7 cellular contexts compared by ENCODE assay signal in the genomic region with DNA sequence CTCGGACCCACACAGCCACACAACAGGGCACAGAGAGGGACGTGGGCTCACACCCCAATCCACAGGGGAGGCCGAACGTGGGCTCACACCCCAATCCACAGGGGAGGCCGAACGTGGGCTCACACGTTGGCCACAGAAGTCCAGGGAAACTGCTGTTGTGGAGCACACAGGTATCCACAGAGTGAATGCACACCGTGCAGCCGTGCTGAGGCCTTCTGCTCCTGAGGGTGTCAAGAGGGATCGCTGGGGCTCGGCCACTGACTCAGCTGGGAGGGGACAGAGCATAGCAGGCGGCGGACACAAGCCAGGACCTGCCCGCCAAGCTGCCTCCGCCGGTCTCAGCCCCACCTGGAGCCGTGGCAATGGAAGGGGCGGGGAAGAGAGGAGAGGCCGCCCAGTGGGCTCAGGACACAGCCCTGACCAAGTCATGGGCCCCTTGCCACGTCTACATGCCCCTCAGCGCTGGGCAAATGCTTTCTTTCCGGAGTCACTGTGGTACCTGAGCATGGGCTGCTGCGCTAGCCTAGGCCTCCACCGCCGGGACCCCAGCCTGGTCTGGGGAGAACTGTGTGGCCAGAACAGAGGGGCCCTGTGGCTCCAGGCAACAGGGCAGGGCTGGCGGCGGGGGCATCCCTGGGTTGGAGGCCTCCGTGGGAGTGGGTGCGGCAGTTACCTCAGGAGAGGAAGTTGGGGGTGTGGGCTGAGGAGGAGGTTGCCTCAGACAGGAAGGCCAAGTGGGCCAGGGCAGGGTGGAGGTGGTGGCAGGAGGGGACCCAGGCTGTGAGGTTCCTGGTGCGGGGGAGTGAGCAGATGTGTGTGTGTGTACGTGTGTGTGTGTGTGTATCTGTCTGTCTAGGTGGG.
DNase-seq lines count a peak whose midpoint lies in the region; ATAC-seq lines count a peak whose summit lies in the region.

No MANE protein-coding gene starts in this region.

- DNase-seq in NCI-H2196 treated with DMSO at 0.1 percent for 48 hours (lab: John Stamatoyannopoulos, UW; ENCODE audit: unreplicated experiment) (peak; percentile 74), epithelial cell of prostate (ENCODE audit: low read depth, low spot score) (peak; percentile 87), OCI-M2 (lab: John Stamatoyannopoulos, UW; ENCODE audit: unreplicated experiment) (no peak), SW 1271 (lab: John Stamatoyannopoulos, UW) (no peak)
- DNase-seq in activated CD4-positive, alpha-beta T cell treated with anti-CD3 and anti-CD28 coated beads, Interleukin-2, amount 50 U/mL, for 48 hours: peak; percentile 66 to 70

- H3K27ac ChIP-seq in epithelial cell of prostate: peak overlapping the region; percentile 94
- peak overlapping the region; percentile 69 to 99 (median 91) for H3K27ac ChIP-seq in skin epidermis

- H3K4me3 ChIP-seq in skin epidermis: peak overlapping the region; percentile 31 to 60 (median 43)

- peak; percentile 46 for ATAC-seq in GM19351 (IDR thresholded peaks at IDR 0.05; ENCODE audit: unreplicated experiment)

Comparison
In these comparisons a context has a peak if more than half of its experiments do, and no peak if none do; other contexts are left out.
1. DNase-seq: peak in NCI-H2196 treated with DMSO at 0.1 percent for 48 hours (single experiment), activated CD4-positive, alpha-beta T cell treated with anti-CD3 and anti-CD28 coated beads, Interleukin-2, amount 50 U/mL, for 48 hours (2 of 2) and epithelial cell of prostate (single experiment); none in OCI-M2 (single experiment) and SW 1271 (0 of 2).